In genomic region chr2:181420259-181421130, GRCh38 we compare ENCODE assay signal across 1 cellular context.
TF ChIP-seq lines count a peak whose summit lies in the region.

No MANE protein-coding gene starts in this region.

TF ChIP-seq in GM23338, 12 proteins besides CTCF, POLR2A, EP300 and RAD21 (continued from another document):
- no peak for TF ChIP-seq ZNF462 (CRISPR knock-in tag; IDR thresholded peaks at IDR 0.05)
- TF ChIP-seq EZH2 (IDR thresholded peaks at IDR 0.05; ENCODE audit: low read depth, unreplicated experiment): no peak
- TF ChIP-seq NANOG (IDR thresholded peaks at IDR 0.05; ENCODE audit: borderline replicate concordance): no peak
- TF ChIP-seq ZNF331 (CRISPR knock-in tag; IDR thresholded peaks at IDR 0.05; ENCODE audit: low read depth): no peak
- TF ChIP-seq CREB1 (CRISPR knock-in tag; IDR thresholded peaks at IDR 0.05; ENCODE audit: low read depth): no peak
- TF ChIP-seq, protein P1, sequence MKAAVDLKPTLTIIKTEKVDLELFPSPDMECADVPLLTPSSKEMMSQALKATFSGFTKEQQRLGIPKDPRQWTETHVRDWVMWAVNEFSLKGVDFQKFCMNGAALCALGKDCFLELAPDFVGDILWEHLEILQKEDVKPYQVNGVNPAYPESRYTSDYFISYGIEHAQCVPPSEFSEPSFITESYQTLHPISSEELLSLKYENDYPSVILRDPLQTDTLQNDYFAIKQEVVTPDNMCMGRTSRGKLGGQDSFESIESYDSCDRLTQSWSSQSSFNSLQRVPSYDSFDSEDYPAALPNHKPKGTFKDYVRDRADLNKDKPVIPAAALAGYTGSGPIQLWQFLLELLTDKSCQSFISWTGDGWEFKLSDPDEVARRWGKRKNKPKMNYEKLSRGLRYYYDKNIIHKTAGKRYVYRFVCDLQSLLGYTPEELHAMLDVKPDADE (IDR thresholded peaks at IDR 0.05): no peak
TF ChIP-seq in GM23338: peak in this region for 0.
